12 cellular contexts compared by ENCODE assay signal in genomic region chr20:32965581-32966373, GRCh38. TPM values are rescaled to one million over a fixed set of nuclear protein-coding genes. Genes with fewer than 3 reads are reported as not detected.
DNase-seq lines count a peak whose midpoint lies in the region; ATAC-seq and TF ChIP-seq lines count a peak whose summit lies in the region.
"Had no signal": no experiment of that assay in that cellular context is flagged by ENCODE, and none has a peak within 500 bp of the region (broad histone marks: within the 10 kb centered on the region; RNA-seq: fewer than 3 reads in every experiment).

No MANE protein-coding gene starts in this region.

- no peak overlapping the region for H3K27ac ChIP-seq in substantia nigra (ENCODE audit: low read depth, low read length, poor library complexity, severe bottlenecking)
- H3K27ac ChIP-seq: breast epithelium, esophagus squamous epithelium, right lobe of liver had no signal

- H3K27ac Mint-ChIP-seq in stimulated activated naive CD8-positive, alpha-beta T cell treated with anti-CD3 and anti-CD28 coated beads, Interleukin-15, amount 100 ng/mL, for 72 hours, result peak overlapping the region in 1 of 2 donors; percentile 71
- peak overlapping the region; percentile 23 for H3K27ac Mint-ChIP-seq in activated T-cell treated with anti-CD3 and anti-CD28 coated beads, Interleukin-2, amount 50 U/mL, for 24 hours
- H3K27ac Mint-ChIP-seq in memory B cell (peak overlapping the region; percentile 81), Calu3 (ENCODE audit: unreplicated experiment) (no peak overlapping the region)

- intact Hi-C loops in Calu3 (cut with micrococcal nuclease; ENCODE audit: unreplicated experiment), result no loop called here

- CTCF ChIA-PET in Calu3 (lab: Charles Lee), result interaction anchor here (0.6 kb wide), 1 partner anchor 55 kb away, joined by 13 read pairs; no protein-coding TSS in a partner anchor

- no peaks in the 10 kb centered on the region for H3K36me3 Mint-ChIP-seq in activated T-cell treated with anti-CD3 and anti-CD28 coated beads, Interleukin-2, amount 50 U/mL, for 24 hours (ENCODE audit: low read depth)
- no peaks in the 10 kb centered on the region for H3K36me3 Mint-ChIP-seq in memory B cell
- H3K36me3 Mint-ChIP-seq in Calu3 (ENCODE audit: insufficient read depth, unreplicated experiment), result no peaks in the 10 kb centered on the region

- H3K27me3 Mint-ChIP-seq in stimulated activated naive CD8-positive, alpha-beta T cell treated with anti-CD3 and anti-CD28 coated beads, Interleukin-15, amount 100 ng/mL, for 72 hours, result no peaks in the 10 kb centered on the region
- no peaks in the 10 kb centered on the region for H3K27me3 Mint-ChIP-seq in activated T-cell treated with anti-CD3 and anti-CD28 coated beads, Interleukin-2, amount 50 U/mL, for 24 hours
- H3K27me3 Mint-ChIP-seq in memory B cell (peaks cover 3% of the 10 kb centered on the region), Calu3 (ENCODE audit: unreplicated experiment) (peaks cover 82% of the 10 kb centered on the region)

- H3K4me3 Mint-ChIP-seq in stimulated activated naive CD8-positive, alpha-beta T cell treated with anti-CD3 and anti-CD28 coated beads, Interleukin-15, amount 100 ng/mL, for 72 hours, result peak overlapping the region in 1 of 2 donors; percentile 44
- H3K4me3 Mint-ChIP-seq in activated T-cell treated with anti-CD3 and anti-CD28 coated beads, Interleukin-2, amount 50 U/mL, for 24 hours, result no peak overlapping the region
- H3K4me3 Mint-ChIP-seq in memory B cell, result no peak overlapping the region
- no peak overlapping the region for H3K4me3 Mint-ChIP-seq in Calu3 (ENCODE audit: low read depth, unreplicated experiment)

- peak in 1 of 2 donors; percentile 29 for DNase-seq in stimulated activated naive CD8-positive, alpha-beta T cell treated with anti-CD3 and anti-CD28 coated beads, Interleukin-15, amount 100 ng/mL, for 72 hours
- DNase-seq in stimulated activated naive CD8-positive, alpha-beta T cell treated with anti-CD3 and anti-CD28 coated beads, Interleukin-15, Interleukin-2, amounts not matched to agents 100 U/mL and 50 U/mL, for 24 hours, result no peak
- DNase-seq in activated T-cell treated with anti-CD3 and anti-CD28 coated beads, Interleukin-2, amount 50 U/mL, for 24 hours, result peak; percentile 53
- DNase-seq in memory B cell (ENCODE audit: low spot score in 2 of 2), result peak in 1 of 2 donors; percentile 10
- DNase-seq in Calu3, result no peak
- no peak for DNase-seq in foreskin melanocyte
- no peak for DNase-seq in substantia nigra (lab: John Stamatoyannopoulos, UW)
- DNase-seq: esophagus squamous epithelium; NK-92 treated with Interleukin-12 subunit alpha and Interleukin-12 subunit beta, amount 100 ng/mL, for 24 hours had no signal

- ATAC-seq in stimulated activated naive CD8-positive, alpha-beta T cell treated with anti-CD3 and anti-CD28 coated beads, Interleukin-15, amount 100 ng/mL, for 72 hours, result peak; percentile 16
- ATAC-seq in stimulated activated naive CD8-positive, alpha-beta T cell treated with anti-CD3 and anti-CD28 coated beads, Interleukin-15, Interleukin-2, amounts not matched to agents 100 U/mL and 50 U/mL, for 24 hours, result no peak
- ATAC-seq in memory B cell (ENCODE audit: low read depth), result no peak
- no peak for ATAC-seq in HG02973 (IDR thresholded peaks at IDR 0.05; ENCODE audit: unreplicated experiment)
- ATAC-seq: right lobe of liver had no signal

- no peak for TF ChIP-seq CTCF in Calu3 (IDR thresholded peaks at IDR 0.05; ENCODE audit: unreplicated experiment)

- peaks cover 0 to 5% of the 10 kb centered on the region in 2 donors for H3K9me3 Mint-ChIP-seq in stimulated activated naive CD8-positive, alpha-beta T cell treated with anti-CD3 and anti-CD28 coated beads, Interleukin-15, amount 100 ng/mL, for 72 hours
- H3K9me3 Mint-ChIP-seq in activated T-cell treated with anti-CD3 and anti-CD28 coated beads, Interleukin-2, amount 50 U/mL, for 24 hours, result no peaks in the 10 kb centered on the region
- H3K9me3 Mint-ChIP-seq in memory B cell, result no peaks in the 10 kb centered on the region
- no peaks in the 10 kb centered on the region for H3K9me3 Mint-ChIP-seq in Calu3 (ENCODE audit: low read depth, unreplicated experiment)

- peaks cover 33% of the 10 kb centered on the region for H3K4me1 Mint-ChIP-seq in stimulated activated naive CD8-positive, alpha-beta T cell treated with anti-CD3 and anti-CD28 coated beads, Interleukin-15, amount 100 ng/mL, for 72 hours
- peaks cover 24% of the 10 kb centered on the region for H3K4me1 Mint-ChIP-seq in activated T-cell treated with anti-CD3 and anti-CD28 coated beads, Interleukin-2, amount 50 U/mL, for 24 hours (ENCODE audit: low read depth)
- peaks cover 27% of the 10 kb centered on the region for H3K4me1 Mint-ChIP-seq in memory B cell
- H3K4me1 Mint-ChIP-seq in Calu3 (ENCODE audit: low read depth, unreplicated experiment), result no peaks in the 10 kb centered on the region

- no TSS peak for BruUV-seq in Calu3 (replicated peaks; lab: Mats Ljungman, UMichigan)

RNA-seq across cellular contexts. Expression of gene SUN5, which starts 38.5 kb away (rescaled TPM):
- total RNA-seq in Calu3 (2022), result not detected in 2 replicates
- total RNA-seq: breast epithelium, esophagus squamous epithelium, right lobe of liver had no signal

RNA-seq across cellular contexts. Expression of gene BPIFB2, which starts 41.7 kb away (rescaled TPM):
- not detected in 2 replicates for total RNA-seq in Calu3 (2022)
